ENCODE assay signal across 19 cellular contexts in genomic region chr10:111725035-111725434, GRCh38.
"Had no signal": no experiment of that assay in that cellular context is flagged by ENCODE, and none has a peak within 500 bp of the region (broad histone marks: within the 10 kb centered on the region; RNA-seq: fewer than 3 reads in every experiment).

No MANE protein-coding gene starts in this region.

- H3K4me2 ChIP-seq: PC-9 had no signal

- FAIRE-seq: TTC549 had no signal

- H3K27ac ChIP-seq: adrenal gland, PC-9 had no signal

- H3K4me3 ChIP-seq: adrenal gland, MG63, PC-9 had no signal

- H3K27me3 ChIP-seq: adrenal gland, MG63 had no signal

- ATAC-seq: activated CD8-positive, alpha-beta T cell treated with anti-CD3 and anti-CD28 coated beads, Interleukin-2, amount 10 ng/mL, durations not matched to agents 7 days and 5 days had no signal

- H3K4me1 ChIP-seq: adrenal gland had no signal

- H3K9me3 Mint-ChIP-seq: activated naive CD8-positive, alpha-beta T cell treated with anti-CD3 and anti-CD28 coated beads, Interleukin-2, amount 10 ng/mL, durations not matched to agents 7 days and 5 days had no signal

- H3K27ac Mint-ChIP-seq: activated CD8-positive, alpha-beta T cell treated with anti-CD3 and anti-CD28 coated beads, Interleukin-2, amount 10 ng/mL, durations not matched to agents 7 days and 5 days; activated naive CD8-positive, alpha-beta T cell treated with anti-CD3 and anti-CD28 coated beads, Interleukin-2, amount 10 ng/mL, durations not matched to agents 7 days and 5 days had no signal

- DNase-seq: activated CD4-positive, CD25-positive, alpha-beta regulatory T cell; activated CD8-positive, alpha-beta memory T cell treated with anti-CD3 and anti-CD28 coated beads, Interleukin-2, amount 50 U/mL, for 48 hours; activated CD8-positive, alpha-beta T cell treated with anti-CD3 and anti-CD28 coated beads, Interleukin-2, amount 10 ng/mL, durations not matched to agents 7 days and 5 days; activated naive CD4-positive, alpha-beta T cell treated with anti-CD3 and anti-CD28 coated beads, Interleukin-2, amount 50 U/mL, for 16 hours; activated naive CD8-positive, alpha-beta T cell treated with anti-CD3 and anti-CD28 coated beads, Interleukin-2, amount 10 ng/mL, durations not matched to agents 7 days and 5 days; activated T-cell treated with anti-CD3 and anti-CD28 coated beads, Interleukin-2, amount 50 U/mL, for 1 hour; adrenal gland; MG63; NCI-H1105 treated with DMSO at 0.1 percent for 48 hours; NCI-H1436 treated with DMSO at 0.1 percent for 48 hours; NCI-H187 treated with DMSO at 0.1 percent for 48 hours; NCI-H2081 treated with DMSO at 0.1 percent for 48 hours; NCI-H446; NCI-H524; PC-9; SHP77 treated with DMSO at 0.1 percent for 48 hours; T-helper 2 cell; T1000 had no signal

- H3K36me3 ChIP-seq: adrenal gland, MG63 had no signal

- H3K27me3 Mint-ChIP-seq: activated naive CD8-positive, alpha-beta T cell treated with anti-CD3 and anti-CD28 coated beads, Interleukin-2, amount 10 ng/mL, durations not matched to agents 7 days and 5 days had no signal

- H3K4me1 Mint-ChIP-seq: activated naive CD8-positive, alpha-beta T cell treated with anti-CD3 and anti-CD28 coated beads, Interleukin-2, amount 10 ng/mL, durations not matched to agents 7 days and 5 days had no signal

- H3K4me3 Mint-ChIP-seq: activated CD8-positive, alpha-beta T cell treated with anti-CD3 and anti-CD28 coated beads, Interleukin-2, amount 10 ng/mL, durations not matched to agents 7 days and 5 days; activated naive CD8-positive, alpha-beta T cell treated with anti-CD3 and anti-CD28 coated beads, Interleukin-2, amount 10 ng/mL, durations not matched to agents 7 days and 5 days had no signal

- H3K36me3 Mint-ChIP-seq: activated naive CD8-positive, alpha-beta T cell treated with anti-CD3 and anti-CD28 coated beads, Interleukin-2, amount 10 ng/mL, durations not matched to agents 7 days and 5 days had no signal

- H3K9me3 ChIP-seq: adrenal gland, MG63 had no signal

- H2AFZ ChIP-seq: PC-9 had no signal
